In the genomic region with DNA sequence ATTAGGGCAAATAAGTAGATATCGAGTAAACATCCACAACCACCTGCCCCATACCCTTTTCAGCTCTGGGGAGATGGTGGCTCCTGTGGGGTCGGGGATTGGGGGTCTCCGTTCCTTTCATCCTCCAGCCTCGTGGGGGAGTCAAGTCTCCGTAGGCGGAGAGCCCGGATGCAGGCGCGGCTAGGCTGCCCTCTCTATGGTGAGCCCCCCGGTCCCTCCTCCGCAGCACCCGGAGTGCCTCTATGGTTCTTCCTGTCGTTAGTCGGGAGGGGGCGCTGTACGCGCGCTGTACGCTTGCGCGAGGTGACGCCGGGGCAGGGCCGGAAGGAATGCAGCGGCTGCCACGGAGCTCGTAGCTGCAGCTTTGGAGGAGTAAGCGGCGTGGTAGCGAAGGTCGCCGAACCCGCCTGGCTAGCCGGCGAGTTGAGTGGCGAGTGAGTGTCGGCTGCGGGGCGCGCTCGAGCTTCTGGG, we compare ENCODE assay signal across 8 cellular contexts. TPM values are rescaled to one million over a fixed set of nuclear protein-coding genes. Genes with fewer than 3 reads are reported as not detected.
DNase-seq lines count a peak whose midpoint lies in the region; ATAC-seq, FAIRE-seq and TF ChIP-seq lines count a peak whose summit lies in the region.

No MANE protein-coding gene starts in this region.

- H3K4me3 Mint-ChIP-seq in T-helper 2 cell treated with Interferon-gamma antibody and Interleukin-4, amounts not matched to agents 5 μg/mL and 100 μg/mL, for 36 hours: peak overlapping the region; percentile 98
- H3K4me3 Mint-ChIP-seq in astrocyte (ENCODE audit: unreplicated experiment): peak overlapping the region; percentile 97

- H3K27ac Mint-ChIP-seq in T-helper 2 cell treated with Interferon-gamma antibody and Interleukin-4, amounts not matched to agents 5 μg/mL and 100 μg/mL, for 36 hours: peak overlapping the region; percentile 97
- H3K27ac Mint-ChIP-seq in astrocyte (ENCODE audit: unreplicated experiment): peak overlapping the region; percentile 97

- WGBS in aorta, 2 donors: 3 to 4% methylated on average over 37 to 41 of the region's 41 CpGs

- no peaks in the 10 kb centered on the region for H3K27me3 Mint-ChIP-seq in T-helper 2 cell treated with Interferon-gamma antibody and Interleukin-4, amounts not matched to agents 5 μg/mL and 100 μg/mL, for 36 hours (ENCODE audit: low read depth)
- H3K27me3 Mint-ChIP-seq in astrocyte (ENCODE audit: low read depth, unreplicated experiment): peaks cover 4% of the 10 kb centered on the region

- DNase-seq in NCI-H146 (lab: John Stamatoyannopoulos, UW) (peak; percentile 91), astrocyte (ENCODE audit: low read depth) (peak; percentile 76), hepatic stellate cell (ENCODE audit: low spot score) (peak; percentile 87), aorta (peak; percentile 92 to 97)
- DNase-seq in T-helper 2 cell treated with Interferon-gamma antibody and Interleukin-4, amounts not matched to agents 5 μg/mL and 100 μg/mL, for 36 hours (ENCODE audit: low spot score): peak; percentile 92

- H3K79me2 ChIP-seq in astrocyte (ENCODE audit: insufficient read depth, low read length): peaks cover 39% of the 10 kb centered on the region

- H3K27me3 ChIP-seq in astrocyte (ENCODE audit: insufficient read depth, low read length) (no peaks in the 10 kb centered on the region), rectal smooth muscle tissue (ENCODE audit: control insufficient read depth, insufficient read depth, low read length) (no peaks in the 10 kb centered on the region), aorta (ENCODE audit: control insufficient read depth in 1 of 2, insufficient read depth in 2 of 2, low read length in 1 of 2) (no peaks in the 10 kb centered on the region)

- no peak for TF ChIP-seq CTCF in astrocyte (IDR thresholded peaks at IDR 0.05; ENCODE audit: insufficient read depth, low read depth, low read length)

- peaks cover 13% of the 10 kb centered on the region for H3K4me1 Mint-ChIP-seq in T-helper 2 cell treated with Interferon-gamma antibody and Interleukin-4, amounts not matched to agents 5 μg/mL and 100 μg/mL, for 36 hours (ENCODE audit: low read depth)
- H3K4me1 Mint-ChIP-seq in astrocyte (ENCODE audit: low read depth, unreplicated experiment): peaks cover 8% of the 10 kb centered on the region

- H3K4me1 ChIP-seq in astrocyte (ENCODE audit: insufficient read depth, low read length) (no peaks in the 10 kb centered on the region), rectal smooth muscle tissue (ENCODE audit: control insufficient read depth, insufficient read depth, low read length) (no peaks in the 10 kb centered on the region), aorta (ENCODE audit: control insufficient read depth in 1 of 2, insufficient read depth in 2 of 2, low read length in 2 of 2) (peaks cover 0 to 4% of the 10 kb centered on the region in 2 donors)

- peak overlapping the region; percentile 91 for H2AFZ ChIP-seq in astrocyte (ENCODE audit: low read depth, low read length)

- H3K9ac ChIP-seq in astrocyte (ENCODE audit: low read length) (peak overlapping the region; percentile 89), rectal smooth muscle tissue (ENCODE audit: low read length) (no peak overlapping the region)

- H3K9me3 Mint-ChIP-seq in T-helper 2 cell treated with Interferon-gamma antibody and Interleukin-4, amounts not matched to agents 5 μg/mL and 100 μg/mL, for 36 hours: no peaks in the 10 kb centered on the region
- peaks cover 4% of the 10 kb centered on the region for H3K9me3 Mint-ChIP-seq in astrocyte (ENCODE audit: unreplicated experiment)

- ATAC-seq in GM18499 (IDR thresholded peaks at IDR 0.05; ENCODE audit: insufficient read depth, unreplicated experiment) (peak; percentile 96), HG02884 (IDR thresholded peaks at IDR 0.05; ENCODE audit: unreplicated experiment) (peak; percentile 93), aorta (ENCODE audit: low FRiP score) (peak; percentile 96)

- peaks cover 30% of the 10 kb centered on the region for H4K20me1 ChIP-seq in astrocyte (ENCODE audit: insufficient read depth, low read length)

- H3K9me3 ChIP-seq in astrocyte (ENCODE audit: insufficient read depth, low read depth, low read length) (no peaks in the 10 kb centered on the region), aorta (ENCODE audit: control insufficient read depth, low read length) (no peaks in the 10 kb centered on the region)

- peaks cover 27% of the 10 kb centered on the region for H3K36me3 Mint-ChIP-seq in T-helper 2 cell treated with Interferon-gamma antibody and Interleukin-4, amounts not matched to agents 5 μg/mL and 100 μg/mL, for 36 hours (ENCODE audit: low read depth)
- peaks cover 14% of the 10 kb centered on the region for H3K36me3 Mint-ChIP-seq in astrocyte (ENCODE audit: low read depth, unreplicated experiment)

- H3K27ac ChIP-seq in astrocyte (ENCODE audit: low read depth, low read length) (peak overlapping the region; percentile 88), rectal smooth muscle tissue (ENCODE audit: low read depth, low read length) (peak overlapping the region; percentile 94), aorta (ENCODE audit: low read depth in 1 of 2, low read length in 2 of 2) (peak overlapping the region in 1 of 2 donors; percentile 80)

- peaks cover 10% of the 10 kb centered on the region for H3K36me3 ChIP-seq in astrocyte (ENCODE audit: insufficient read depth, low read length)
- H3K36me3 ChIP-seq in rectal smooth muscle tissue (ENCODE audit: control insufficient read depth, insufficient read depth, low read length): peaks cover 8% of the 10 kb centered on the region
- no peaks in the 10 kb centered on the region for H3K36me3 ChIP-seq in aorta (ENCODE audit: control insufficient read depth in 1 of 2, insufficient read depth in 2 of 2, low read length in 1 of 2)

- H3K4me3 ChIP-seq in astrocyte (ENCODE audit: insufficient read depth, low read depth, low read length) (peak overlapping the region; percentile 83), rectal smooth muscle tissue (ENCODE audit: low read length) (peak overlapping the region; percentile 78), aorta (ENCODE audit: low read length in 2 of 2) (peak overlapping the region; percentile 35 to 95)

- no peak for FAIRE-seq in astrocyte (lab: Jason Lieb, UNC)

- H3K4me2 ChIP-seq in astrocyte (ENCODE audit: low read length): peak overlapping the region; percentile 90

- intact Hi-C loops in aorta (cut with DNase I): loop anchor here in 1 of 2 donors (5.0 kb wide), 1 partner anchor 114 kb away; no protein-coding TSS in a partner anchor

RNA-seq across cellular contexts. Expression of gene MMD2, which starts 14.8 kb away (rescaled TPM):
- total RNA-seq in astrocyte: not detected in 2 replicates
- not detected for total RNA-seq in aorta
- not detected for polyA plus RNA-seq in aorta
